9 cellular contexts compared by ENCODE assay signal in the genomic region with DNA sequence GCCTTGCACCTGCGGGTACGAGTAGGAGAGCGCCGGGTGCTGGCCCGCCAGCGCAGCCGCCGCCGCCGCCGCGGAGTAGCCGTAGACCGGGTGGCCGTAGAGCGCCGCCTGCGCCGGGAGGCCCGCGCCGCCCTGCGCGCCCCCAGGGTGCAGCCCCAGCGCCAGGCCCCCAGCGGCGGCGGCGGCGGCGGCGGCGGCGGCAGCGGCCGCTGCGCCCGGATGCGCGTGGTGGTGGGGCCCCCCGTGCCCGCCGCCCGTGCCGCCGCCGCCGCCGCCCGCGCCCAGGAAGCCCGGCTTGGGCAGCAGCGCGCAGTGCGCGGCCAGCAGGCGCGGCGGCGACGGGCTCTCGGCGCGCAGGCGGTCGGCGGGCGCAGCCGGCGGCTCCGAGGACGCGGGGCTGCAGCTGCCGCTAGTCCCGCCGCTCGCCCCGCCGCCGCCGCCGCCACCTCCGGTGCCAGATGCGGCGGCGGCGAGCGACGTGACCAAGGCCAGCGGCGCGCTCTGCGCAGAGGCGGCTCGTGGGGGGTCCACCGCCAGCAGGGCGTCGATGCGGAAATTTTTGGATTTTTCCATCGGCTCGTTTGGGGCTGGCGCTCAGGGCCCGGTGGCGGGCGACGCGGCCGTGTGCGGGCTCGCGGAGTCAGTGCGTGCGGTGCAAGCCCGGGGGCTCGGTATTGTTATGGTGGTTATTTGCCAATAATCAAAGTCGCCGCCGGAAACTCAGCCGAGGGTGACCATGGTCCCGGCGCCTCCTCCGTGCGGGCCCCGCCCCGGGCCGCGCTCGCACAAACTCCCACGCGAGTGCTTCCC. TPM values are rescaled to one million over a fixed set of nuclear protein-coding genes. Genes with fewer than 3 reads are reported as not detected.
DNase-seq lines count a peak whose midpoint lies in the region; ATAC-seq and TF ChIP-seq lines count a peak whose summit lies in the region.
"Had no signal": no experiment of that assay in that cellular context is flagged by ENCODE, and none has a peak within 500 bp of the region (broad histone marks: within the 10 kb centered on the region; RNA-seq: fewer than 3 reads in every experiment).

No MANE protein-coding gene starts in this region.

- intact Hi-C loops in A673 (cut with micrococcal nuclease; ENCODE audit: unreplicated experiment): no loop called here
- intact Hi-C loops in activated T-helper 2 cell treated with anti-CD3 and anti-CD28 coated beads, Interferon-gamma antibody, Interleukin-2, Interleukin-4, amounts not matched to agents 10 μg/mL and 5 μg/mL and 100 μg/mL, durations not matched to agents 14 hours and 24 hours and 36 hours (cut with micrococcal nuclease): loop anchor here (2.0 to 5.0 kb wide), 3 partner anchors 677 to 1478 kb away; no protein-coding TSS in a partner anchor

- H3K4me1 Mint-ChIP-seq in activated T-helper 2 cell treated with anti-CD3 and anti-CD28 coated beads, Interferon-gamma antibody, Interleukin-2, Interleukin-4, amounts not matched to agents 10 μg/mL and 5 μg/mL and 100 μg/mL, durations not matched to agents 14 hours and 24 hours and 36 hours (ENCODE audit: low read depth): peaks cover 7% of the 10 kb centered on the region
- peaks cover 5% of the 10 kb centered on the region for H3K4me1 Mint-ChIP-seq in mesothelial cell of epicardium

- no TSS peak for BruUV-seq in A673 (replicated peaks; lab: Mats Ljungman, UMichigan)

- H3K27ac Mint-ChIP-seq in activated T-helper 2 cell treated with anti-CD3 and anti-CD28 coated beads, Interferon-gamma antibody, Interleukin-2, Interleukin-4, amounts not matched to agents 10 μg/mL and 5 μg/mL and 100 μg/mL, durations not matched to agents 14 hours and 24 hours and 36 hours: no peak overlapping the region
- no peak overlapping the region for H3K27ac Mint-ChIP-seq in mesothelial cell of epicardium

- H3K36me3 Mint-ChIP-seq in activated T-helper 2 cell treated with anti-CD3 and anti-CD28 coated beads, Interferon-gamma antibody, Interleukin-2, Interleukin-4, amounts not matched to agents 10 μg/mL and 5 μg/mL and 100 μg/mL, durations not matched to agents 14 hours and 24 hours and 36 hours (ENCODE audit: low read depth): no peaks in the 10 kb centered on the region
- no peaks in the 10 kb centered on the region for H3K36me3 Mint-ChIP-seq in mesothelial cell of epicardium

- peaks cover 7% of the 10 kb centered on the region for H3K4me1 ChIP-seq in A673 (ENCODE audit: insufficient read depth, low read length, poor library complexity, severe bottlenecking)

- TF ChIP-seq CTCF in A673 (conservative IDR thresholded peaks at IDR 0.05; ENCODE audit: low read depth, low read length) (no peak), mesothelial cell of epicardium (IDR thresholded peaks at IDR 0.05; ENCODE audit: unreplicated experiment) (no peak)

- H3K36me3 ChIP-seq in A673 (ENCODE audit: insufficient read depth, low read length, poor library complexity, severe bottlenecking): no peaks in the 10 kb centered on the region

- H3K27ac ChIP-seq in A673 (ENCODE audit: low read depth, low read length, poor library complexity, severe bottlenecking): no peak overlapping the region

- H3K4me3 ChIP-seq in A673 (ENCODE audit: low read depth, low read length, poor library complexity, severe bottlenecking): peak overlapping the region; percentile 51

- H3K9me3 ChIP-seq in A673 (ENCODE audit: low read depth, low read length, poor library complexity, severe bottlenecking): no peaks in the 10 kb centered on the region

- H3K27me3 ChIP-seq in A673 (replicated peaks; ENCODE audit: insufficient read depth, low read depth, low read length, poor library complexity): peaks cover 97% of the 10 kb centered on the region

- DNase-seq in A673 (ENCODE audit: low spot score): no peak
- DNase-seq in activated T-helper 2 cell treated with anti-CD3 and anti-CD28 coated beads, Interferon-gamma antibody, Interleukin-2, Interleukin-4, amounts not matched to agents 10 μg/mL and 5 μg/mL and 100 μg/mL, durations not matched to agents 14 hours and 24 hours and 36 hours (ENCODE audit: low spot score): no peak
- no peak for DNase-seq in mesothelial cell of epicardium (ENCODE audit: low spot score in 2 of 2, unreplicated experiment in 2 of 2)
- no peak for DNase-seq in activated CD4-positive, CD25-positive, alpha-beta regulatory T cell treated with anti-CD3 and anti-CD28 coated beads, Interleukin-2, amount 50 U/mL, for 72 hours
- DNase-seq in HuH-7.5 (ENCODE audit: low spot score): no peak
- no peak for DNase-seq in cerebellar nuclear complex (lab: John Stamatoyannopoulos, UW)

- H3K4me3 Mint-ChIP-seq in activated T-helper 2 cell treated with anti-CD3 and anti-CD28 coated beads, Interferon-gamma antibody, Interleukin-2, Interleukin-4, amounts not matched to agents 10 μg/mL and 5 μg/mL and 100 μg/mL, durations not matched to agents 14 hours and 24 hours and 36 hours (ENCODE audit: low read depth): peak overlapping the region; percentile 39
- peak overlapping the region; percentile 55 for H3K4me3 Mint-ChIP-seq in mesothelial cell of epicardium

- ATAC-seq in GM18907 (IDR thresholded peaks at IDR 0.05; ENCODE audit: unreplicated experiment) (peak; percentile 36), HG03095 (IDR thresholded peaks at IDR 0.05; ENCODE audit: unreplicated experiment) (peak; percentile 25)

- POLR2A ChIA-PET in A673 (lab: Charles Lee; ENCODE audit: low non-redundant PET): no interaction called here

- no peaks in the 10 kb centered on the region for H3K9me3 Mint-ChIP-seq in activated T-helper 2 cell treated with anti-CD3 and anti-CD28 coated beads, Interferon-gamma antibody, Interleukin-2, Interleukin-4, amounts not matched to agents 10 μg/mL and 5 μg/mL and 100 μg/mL, durations not matched to agents 14 hours and 24 hours and 36 hours
- no peaks in the 10 kb centered on the region for H3K9me3 Mint-ChIP-seq in mesothelial cell of epicardium

- H3K27me3 Mint-ChIP-seq in activated T-helper 2 cell treated with anti-CD3 and anti-CD28 coated beads, Interferon-gamma antibody, Interleukin-2, Interleukin-4, amounts not matched to agents 10 μg/mL and 5 μg/mL and 100 μg/mL, durations not matched to agents 14 hours and 24 hours and 36 hours (ENCODE audit: low read depth): peaks cover 67% of the 10 kb centered on the region
- peaks cover 87% of the 10 kb centered on the region for H3K27me3 Mint-ChIP-seq in mesothelial cell of epicardium (ENCODE audit: low read depth)

- CTCF ChIA-PET in A673 (lab: Charles Lee): no interaction called here

RNA-seq across cellular contexts. Expression of a gene that starts 0.5 kb away (rescaled TPM):
- total RNA-seq in A673 (2021): 0.13 TPM in 1 of 2 replicates, not detected in the other
- 0.09 TPM in 1 of 2 replicates, not detected in the other for total RNA-seq in activated T-helper 2 cell treated with anti-CD3 and anti-CD28 coated beads, Interferon-gamma antibody, Interleukin-2, Interleukin-4, amounts not matched to agents 10 μg/mL and 5 μg/mL and 100 μg/mL, durations not matched to agents 14 hours and 24 hours and 36 hours
- not detected in 3 replicates for total RNA-seq in mesothelial cell of epicardium
- total RNA-seq: fibroblast of lung had no signal
